21 cellular contexts compared by ENCODE assay signal in genomic region chr3:175485436-175485835, GRCh38.
DNase-seq lines count a peak whose midpoint lies in the region; ATAC-seq, FAIRE-seq and TF ChIP-seq lines count a peak whose summit lies in the region.
"Had no signal": no experiment of that assay in that cellular context is flagged by ENCODE, and none has a peak within 500 bp of the region (broad histone marks: within the 10 kb centered on the region; RNA-seq: fewer than 3 reads in every experiment).

No MANE protein-coding gene starts in this region.

- TF ChIP-seq RAD21 in liver (IDR thresholded peaks at IDR 0.05) (no peak), HepG2 (CRISPR knock-in tag; IDR thresholded peaks at IDR 0.05) (no peak)

- ATAC-seq in HepG2: no peak
- ATAC-seq: PC-3 had no signal

- FAIRE-seq in HepG2 (lab: Jason Lieb, UNC) (no peak), small intestine (lab: Jason Lieb, UNC) (no peak)
- FAIRE-seq: GM12878, GM19239, HTR-8/SVneo had no signal

- BruUV-seq in HepG2 (replicated peaks; lab: Mats Ljungman, UMichigan): no TSS peak

- intact Hi-C loops in HepG2 (cut with micrococcal nuclease; ENCODE audit: unreplicated experiment): no loop called here

- H3K27me3 ChIP-seq in liver (ENCODE audit: control insufficient read depth in 4 of 4, insufficient read depth in 4 of 4, low read length in 3 of 4) (no peaks in the 10 kb centered on the region), HepG2 (ENCODE audit: control insufficient read depth in 1 of 2, insufficient read depth in 2 of 2, low read length in 2 of 2) (no peaks in the 10 kb centered on the region; a peak in 1 of 5 replicates), small intestine (ENCODE audit: control insufficient read depth in 2 of 2, insufficient read depth in 2 of 2, low read length in 2 of 2) (no peaks in the 10 kb centered on the region)

- no peak for TF ChIP-seq POLR2A in HepG2 (IDR thresholded peaks at IDR 0.05; ENCODE audit: insufficient read depth in 1 of 2, low read depth in 2 of 2, low read length in 2 of 2)

- no peak overlapping the region for H3K9ac ChIP-seq in liver (ENCODE audit: low read depth in 1 of 2, low read length in 2 of 2)
- no peak overlapping the region for H3K9ac ChIP-seq in HepG2 (ENCODE audit: insufficient read depth, low read depth, low read length)
- H3K9ac ChIP-seq: SK-N-SH had no signal

- in situ Hi-C loops in HepG2 (cut with HindIII; ENCODE audit: extremely low pct_ligation_motif_present, low pct_unique_long_range_greater_than_20kb): no loop called here

- no peak for TF ChIP-seq CTCF in liver (IDR thresholded peaks at IDR 0.05; ENCODE audit: low read depth, low read length, missing input control)
- TF ChIP-seq CTCF in HepG2 (CRISPR knock-in tag; IDR thresholded peaks at IDR 0.05): no peak
- peak; percentile 50; the same call in 1 of the 2 replicates for TF ChIP-seq CTCF in LNCAP (IDR thresholded peaks at IDR 0.05)
- peak; percentile 21 for TF ChIP-seq CTCF in epithelial cell of esophagus (IDR thresholded peaks at IDR 0.05; ENCODE audit: insufficient read depth, low read depth, low read length, missing control alignments)

- no peak overlapping the region for H2AFZ ChIP-seq in HepG2 (ENCODE audit: low read length)

- no peak overlapping the region for H3K4me2 ChIP-seq in HepG2 (ENCODE audit: low read depth, low read length)
- H3K4me2 ChIP-seq: SK-N-SH had no signal

- no peak overlapping the region for H3K4me3 ChIP-seq in liver (ENCODE audit: low read depth in 1 of 3, low read length in 3 of 3)
- H3K4me3 ChIP-seq in HepG2 (replicated peaks in 1 of 3; ENCODE audit: insufficient read depth in 1 of 3, low read depth in 2 of 3, low read length in 3 of 3): no peak overlapping the region
- H3K4me3 ChIP-seq in epithelial cell of esophagus (ENCODE audit: low read length): no peak overlapping the region
- no peak overlapping the region for H3K4me3 ChIP-seq in small intestine (ENCODE audit: low read depth in 1 of 2, low read length in 2 of 2)
- H3K4me3 ChIP-seq: GM12878 had no signal

- POLR2A ChIA-PET in HepG2 (lab: Yijun Ruan, JAX): no interaction called here

- H3K9me3 ChIP-seq in liver (ENCODE audit: control insufficient read depth in 4 of 4, low read length in 3 of 4) (no peaks in the 10 kb centered on the region), HepG2 (ENCODE audit: low read length) (peaks cover 23% of the 10 kb centered on the region), small intestine (ENCODE audit: control insufficient read depth, low read depth) (no peaks in the 10 kb centered on the region)
- H3K9me3 ChIP-seq: SK-N-SH had no signal

- DNase-seq in HepG2 (ENCODE audit: low spot score): no peak
- DNase-seq in epithelial cell of esophagus (ENCODE audit: low read depth): no peak
- DNase-seq in small intestine: peak; percentile 25
- no peak for DNase-seq in GM19238 (ENCODE audit: insufficient read length, low spot score)
- no peak for DNase-seq in foreskin melanocyte
- DNase-seq in anterior cingulate cortex (lab: John Stamatoyannopoulos, UW): no peak
- DNase-seq: CD4-positive, alpha-beta memory T cell; COR-L47; DMS53; KBM-7; NCI-H2029 treated with DMSO at 0.1 percent for 48 hours; NCI-H2227 treated with DMSO at 0.1 percent for 48 hours; NCI-H526 treated with DMSO at 0.1 percent for 48 hours; PC-3; SK-N-SH; SW 1271 had no signal

- H4K20me1 ChIP-seq in HepG2 (ENCODE audit: insufficient read depth, low read length): no peaks in the 10 kb centered on the region

- CTCF ChIA-PET in HepG2 (lab: Yijun Ruan, JAX; ENCODE audit: low intra/inter-chr PET ratio, low total read pairs): no interaction called here

- H3K27ac ChIP-seq in liver (ENCODE audit: low read depth in 1 of 2, low read length in 2 of 2) (no peak overlapping the region), HepG2 (ENCODE audit: extremely low read length, insufficient read depth, low read length) (no peak overlapping the region), small intestine (ENCODE audit: low read depth in 1 of 2, low read length in 1 of 2) (no peak overlapping the region)

- H3K4me1 ChIP-seq in liver (ENCODE audit: control insufficient read depth in 4 of 4, insufficient read depth in 4 of 4, low read length in 3 of 4) (no peaks in the 10 kb centered on the region), HepG2 (ENCODE audit: insufficient read depth, low read length) (no peaks in the 10 kb centered on the region), small intestine (ENCODE audit: control insufficient read depth in 2 of 2, insufficient read depth in 1 of 2, low read depth in 1 of 2, low read length in 1 of 2) (no peaks in the 10 kb centered on the region)

- 98% methylated on average over 1 of the region's 1 CpG for WGBS in liver
- 43% methylated on average over 1 of the region's 1 CpG for WGBS in HepG2 (ENCODE audit: low lambda C conversion rate)
- WGBS in small intestine, 3 donors: 91 to 95% (median 94%) methylated on average over 1 of the region's 1 CpG

- H3K79me2 ChIP-seq in HepG2 (ENCODE audit: insufficient read depth, low read length): no peaks in the 10 kb centered on the region

- TF ChIP-seq EP300 in HepG2 (IDR thresholded peaks at IDR 0.05; ENCODE audit: low read depth in 2 of 2, low read length in 2 of 2): no peak
- no peak for TF ChIP-seq EP300 in HepG2 (CRISPR knock-in tag; IDR thresholded peaks at IDR 0.05; ENCODE audit: borderline replicate concordance)

- H3K36me3 ChIP-seq in liver (ENCODE audit: control insufficient read depth in 4 of 4, insufficient read depth in 3 of 4, low read depth in 1 of 4, low read length in 3 of 4): no peaks in the 10 kb centered on the region
- H3K36me3 ChIP-seq in HepG2 (replicated peaks in 1 of 2; ENCODE audit: control insufficient read depth in 1 of 2, insufficient read depth in 2 of 2, low read length in 2 of 2): no peaks in the 10 kb centered on the region
- H3K36me3 ChIP-seq in small intestine (ENCODE audit: control insufficient read depth in 2 of 2, insufficient read depth in 2 of 2, low read length in 2 of 2): no peaks in the 10 kb centered on the region

TF ChIP-seq in liver, 16 proteins besides CTCF, POLR2A, EP300 and RAD21 (continues in another document):
- TF ChIP-seq HNF4A (conservative IDR thresholded peaks at IDR 0.05) (peak in 1 of 2 donors; percentile 51), RXRA (IDR thresholded peaks at IDR 0.05) (no peak), ZBTB33 (IDR thresholded peaks at IDR 0.05) (no peak), HNF4G (IDR thresholded peaks at IDR 0.05) (peak; percentile 8), ATF3 (IDR thresholded peaks at IDR 0.05) (no peak), FOXA1 (IDR thresholded peaks at IDR 0.05) (no peak), SP1 (IDR thresholded peaks at IDR 0.05) (no peak), JUND (IDR thresholded peaks at IDR 0.05) (no peak)

TF ChIP-seq in HepG2, 621 proteins besides CTCF, POLR2A, EP300 and RAD21:
- TF ChIP-seq HBP1 (CRISPR knock-in tag; IDR thresholded peaks at IDR 0.05; ENCODE audit: low read depth) (no peak), ZNF660 (CRISPR knock-in tag; IDR thresholded peaks at IDR 0.05; ENCODE audit: borderline replicate concordance, low read depth) (no peak), ZBTB26 (CRISPR knock-in tag; IDR thresholded peaks at IDR 0.05; ENCODE audit: borderline replicate concordance) (no peak), ZNF513 (CRISPR knock-in tag; conservative IDR thresholded peaks at IDR 0.05) (no peak)

Comparison
In these comparisons a context has a peak if more than half of its experiments do, and no peak if none do; other contexts are left out.
1. CTCF ChIP-seq: peak in LNCAP (single experiment) and epithelial cell of esophagus (single experiment); none in liver (single experiment) and HepG2 (single experiment).